Comparison of ENCODE assay signal across 23 cellular contexts in genomic region chr3:183563686-183563941, GRCh38. TPM values are rescaled to one million over a fixed set of nuclear protein-coding genes. Genes with fewer than 3 reads are reported as not detected.
DNase-seq lines count a peak whose midpoint lies in the region; ATAC-seq and TF ChIP-seq lines count a peak whose summit lies in the region.
"Had no signal": no experiment of that assay in that cellular context is flagged by ENCODE, and none has a peak within 500 bp of the region (broad histone marks: within the 10 kb centered on the region; RNA-seq: fewer than 3 reads in every experiment).

No MANE protein-coding gene starts in this region.

- DNase-seq in NCI-H2107 treated with DMSO at 0.1 percent for 48 hours (lab: John Stamatoyannopoulos, UW; ENCODE audit: unreplicated experiment) (peak; percentile 45), NCI-H2107 (lab: John Stamatoyannopoulos, UW) (no peak), GM23338 (ENCODE audit: low spot score) (no peak), OCI-LY7 (ENCODE audit: low spot score) (no peak), right lobe of liver (no peak)
- DNase-seq in stimulated activated effector memory CD8-positive, alpha-beta T cell treated with anti-CD3 and anti-CD28 coated beads, Interleukin-12 subunit alpha, Interleukin-12 subunit beta, amount 100 ng/mL, for 72 hours (ENCODE audit: low spot score in 2 of 2) = no peak
- DNase-seq: BE2C; CD4-positive, alpha-beta T cell; DMS53; GM23248; H9; HFFc6; MG63; NCI-H1930; NCI-H226; NK-92 treated with Interleukin-12 subunit alpha and Interleukin-12 subunit beta, amount 100 ng/mL, for 24 hours; OCI-M1; SIG-M5 had no signal

- no peak overlapping the region; the same call in 1 of the 2 replicates for H2AFZ ChIP-seq in GM23338
- peak overlapping the region; percentile 63; the same call in 1 of the 2 replicates for H2AFZ ChIP-seq in OCI-LY7 (ENCODE audit: low read length)
- H2AFZ ChIP-seq: GM23248 had no signal

- BruUV-seq in OCI-LY7 (replicated peaks; lab: Mats Ljungman, UMichigan) = no TSS peak

- intact Hi-C loops in OCI-LY7 (cut with micrococcal nuclease; ENCODE audit: unreplicated experiment) (no loop called here), right lobe of liver (cut with DNase I) (loop anchor here (10.0 kb wide), 1 partner anchor 59 kb away; no protein-coding TSS in a partner anchor)

- H3K4me3 Mint-ChIP-seq in GM23338 = no peak overlapping the region
- no peak overlapping the region for H3K4me3 Mint-ChIP-seq in stimulated activated effector memory CD8-positive, alpha-beta T cell treated with anti-CD3 and anti-CD28 coated beads, Interleukin-12 subunit alpha, Interleukin-12 subunit beta, amount 100 ng/mL, for 72 hours
- H3K4me3 Mint-ChIP-seq: CD4-positive, alpha-beta T cell; H9; HFFc6 had no signal

- H3K27me3 Mint-ChIP-seq in GM23338 (ENCODE audit: insufficient read depth, low read depth, poor library complexity) = peaks cover 6% of the 10 kb centered on the region
- H3K27me3 Mint-ChIP-seq: CD4-positive, alpha-beta T cell had no signal

- H3K36me3 Mint-ChIP-seq in GM23338 (ENCODE audit: low read depth) = no peaks in the 10 kb centered on the region
- H3K36me3 Mint-ChIP-seq in stimulated activated effector memory CD8-positive, alpha-beta T cell treated with anti-CD3 and anti-CD28 coated beads, Interleukin-12 subunit alpha, Interleukin-12 subunit beta, amount 100 ng/mL, for 72 hours = no peaks in the 10 kb centered on the region

- TF ChIP-seq CTCF in GM23338 (conservative IDR thresholded peaks at IDR 0.05; ENCODE audit: low read depth in 2 of 2) (no peak), OCI-LY7 (conservative IDR thresholded peaks at IDR 0.05; ENCODE audit: low read length) (no peak), right lobe of liver (IDR thresholded peaks at IDR 0.05) (no peak)

- H3K4me1 ChIP-seq in GM23338 (ENCODE audit: insufficient read depth) (peaks cover 10% of the 10 kb centered on the region), OCI-LY7 (ENCODE audit: insufficient read depth, low read length, poor library complexity, severe bottlenecking) (peaks cover 86% of the 10 kb centered on the region), right lobe of liver (no peaks in the 10 kb centered on the region)
- H3K4me1 ChIP-seq: BE2C, Peyer's patch had no signal

- ATAC-seq in GM23338 = no peak
- ATAC-seq in stimulated activated effector memory CD8-positive, alpha-beta T cell treated with anti-CD3 and anti-CD28 coated beads, Interleukin-12 subunit alpha, Interleukin-12 subunit beta, amount 100 ng/mL, for 72 hours = no peak
- no peak for ATAC-seq in right lobe of liver
- ATAC-seq in HG03196 (IDR thresholded peaks at IDR 0.05; ENCODE audit: unreplicated experiment) = no peak

- no peak overlapping the region for H3K4me3 ChIP-seq in GM23338
- peak overlapping the region; percentile 1 for H3K4me3 ChIP-seq in OCI-LY7 (ENCODE audit: low read depth, low read length, poor library complexity, severe bottlenecking)
- no peak overlapping the region for H3K4me3 ChIP-seq in right lobe of liver
- H3K4me3 ChIP-seq: GM23248, MG63, Peyer's patch, SK-N-MC had no signal

- H3K79me2 ChIP-seq in GM23338 (replicated peaks; ENCODE audit: insufficient read depth) (no peaks in the 10 kb centered on the region), OCI-LY7 (ENCODE audit: insufficient read depth, low read depth, low read length) (no peaks in the 10 kb centered on the region)

- H3K36me3 ChIP-seq in GM23338 (ENCODE audit: insufficient read depth) (no peaks in the 10 kb centered on the region), OCI-LY7 (ENCODE audit: insufficient read depth, low read length) (no peaks in the 10 kb centered on the region), right lobe of liver (no peaks in the 10 kb centered on the region)
- H3K36me3 ChIP-seq: BE2C, MG63, Peyer's patch had no signal

- no peaks in the 10 kb centered on the region for H3F3A ChIP-seq in GM23338 (replicated peaks; ENCODE audit: low read depth)

- POLR2A ChIA-PET in OCI-LY7 (lab: Charles Lee) = interaction anchor here (0.9 to 3.0 kb wide), 7 partner anchors 8 to 74 kb away, joined by 3 to 24 read pairs (median 6); no protein-coding TSS in a partner anchor

- H3K9me2 ChIP-seq in GM23338 (ENCODE audit: insufficient read depth) = peaks cover 4% of the 10 kb centered on the region; the same call in 1 of the 2 replicates
- H3K9me2 ChIP-seq in OCI-LY7 (ENCODE audit: insufficient read depth, low read length) = no peaks in the 10 kb centered on the region

- H3K4me1 Mint-ChIP-seq in GM23338 = peaks cover 9% of the 10 kb centered on the region; the same call in 2 of the 3 replicates
- H3K4me1 Mint-ChIP-seq in stimulated activated effector memory CD8-positive, alpha-beta T cell treated with anti-CD3 and anti-CD28 coated beads, Interleukin-12 subunit alpha, Interleukin-12 subunit beta, amount 100 ng/mL, for 72 hours = peaks cover 14% of the 10 kb centered on the region

- no peak overlapping the region for H3K27ac ChIP-seq in GM23338 (ENCODE audit: low read depth)
- peak overlapping the region; percentile 75 for H3K27ac ChIP-seq in OCI-LY7 (ENCODE audit: low read depth, low read length, poor library complexity, severe bottlenecking)
- H3K27ac ChIP-seq in right lobe of liver = no peak overlapping the region
- H3K27ac ChIP-seq: 22Rv1, GM23248, Peyer's patch, SK-N-MC had no signal

- TF ChIP-seq POLR2A in right lobe of liver (IDR thresholded peaks at IDR 0.05) = no peak

- 91% methylated on average over 1 of the region's 1 CpG for WGBS in right lobe of liver (ENCODE audit: insufficient coverage, low coverage, low lambda C conversion rate, missing lambda C conversion rate)

- H3K9me3 ChIP-seq in OCI-LY7 (ENCODE audit: low read length) = no peaks in the 10 kb centered on the region
- H3K9me3 ChIP-seq in right lobe of liver = no peaks in the 10 kb centered on the region
- H3K9me3 ChIP-seq: BE2C, MG63, Peyer's patch had no signal

- H3K27me3 ChIP-seq in GM23338 (ENCODE audit: insufficient read depth) (no peaks in the 10 kb centered on the region), right lobe of liver (no peaks in the 10 kb centered on the region)
- H3K27me3 ChIP-seq: BE2C, MG63, Peyer's patch had no signal

- H4K20me1 ChIP-seq in GM23338 (replicated peaks; ENCODE audit: insufficient read depth) (no peaks in the 10 kb centered on the region), OCI-LY7 (ENCODE audit: insufficient read depth, low read length) (no peaks in the 10 kb centered on the region)

- CTCF ChIA-PET in OCI-LY7 (lab: Charles Lee; ENCODE audit: unreplicated experiment) = interaction anchor here (1.9 kb wide), 1 partner anchor 28 kb away, joined by 6 read pairs; no protein-coding TSS in a partner anchor

- H3K4me2 ChIP-seq in GM23338 (0 out of 2 replicates have a peak overlapping the region, but pooled peaks have one; percentile 18), OCI-LY7 (ENCODE audit: low read length) (peak overlapping the region; percentile 50)

- H3K27ac Mint-ChIP-seq in GM23338 = no peak overlapping the region
- peak overlapping the region; percentile 43 for H3K27ac Mint-ChIP-seq in stimulated activated effector memory CD8-positive, alpha-beta T cell treated with anti-CD3 and anti-CD28 coated beads, Interleukin-12 subunit alpha, Interleukin-12 subunit beta, amount 100 ng/mL, for 72 hours
- H3K27ac Mint-ChIP-seq: CD4-positive, alpha-beta T cell; HFFc6 had no signal

- no peaks in the 10 kb centered on the region for H3K9me3 Mint-ChIP-seq in GM23338
- no peaks in the 10 kb centered on the region for H3K9me3 Mint-ChIP-seq in stimulated activated effector memory CD8-positive, alpha-beta T cell treated with anti-CD3 and anti-CD28 coated beads, Interleukin-12 subunit alpha, Interleukin-12 subunit beta, amount 100 ng/mL, for 72 hours
- H3K9me3 Mint-ChIP-seq: CD4-positive, alpha-beta T cell; H9; HFFc6 had no signal

TF ChIP-seq in GM23338, 12 proteins besides CTCF, POLR2A, EP300 and RAD21 (continues in another document):
- TF ChIP-seq NANOG (IDR thresholded peaks at IDR 0.05; ENCODE audit: borderline replicate concordance) (no peak), POLR2AphosphoS5 (IDR thresholded peaks at IDR 0.05; ENCODE audit: low read depth) (no peak), ZNF331 (CRISPR knock-in tag; IDR thresholded peaks at IDR 0.05; ENCODE audit: low read depth) (no peak), EZH2 (IDR thresholded peaks at IDR 0.05; ENCODE audit: low read depth, unreplicated experiment) (no peak), ETS1 (IDR thresholded peaks at IDR 0.05) (no peak), JUNB (IDR thresholded peaks at IDR 0.05; ENCODE audit: unreplicated experiment) (no peak)

RNA-seq across cellular contexts. Expression of gene KLHL6, which starts 8.1 kb away (rescaled TPM):
- total RNA-seq in GM23338 (2014; rRNA removed; shearing (Covaris generic)) = 0.12 TPM in 1 of 2 replicates, not detected in the other
- polyA plus RNA-seq in GM23338 (2016; fragmentation: Nextera tagmentation; extraction: Ambion mirVana) = 0.05 TPM in 1 of 2 replicates, not detected in the other
- 143 TPM in 2 replicates for total RNA-seq in OCI-LY7 (2014; rRNA removed; shearing (Covaris generic))
- total RNA-seq in OCI-LY7 (2022) (169 and 191 TPM in 2 replicates), right lobe of liver (1 to 10 TPM in 4 of 6 experiments, under 1 TPM in 2; 0.59 to 2.7 (median 1.6) TPM)
- total RNA-seq: GM23248, H9, HFFc6, LHCN-M2 had no signal
- polyA plus RNA-seq: GM23248 had no signal

Comparison
In these comparisons a context has a peak if more than half of its experiments do, and no peak if none do; other contexts are left out.
1. RNA of gene KLHL6, which starts 8.1 kb away (total RNA-seq): 143 to 191 TPM in OCI-LY7; 0.59 to 2.7 TPM in right lobe of liver and 0.12 TPM in GM23338; every median in the first group is over 10 times any median in the second.